12 cellular contexts compared by ENCODE assay signal in genomic region chr6:56795852-56796532, GRCh38.
DNase-seq lines count a peak whose midpoint lies in the region; ATAC-seq, FAIRE-seq and TF ChIP-seq lines count a peak whose summit lies in the region.
"Had no signal": no experiment of that assay in that cellular context is flagged by ENCODE, and none has a peak within 500 bp of the region (broad histone marks: within the 10 kb centered on the region; RNA-seq: fewer than 3 reads in every experiment).

No MANE protein-coding gene starts in this region.

- peak in 1 of 2 experiments; percentile 34; a peak in 1 of 4 replicates for TF ChIP-seq EP300 in GM12878 (IDR thresholded peaks at IDR 0.05; ENCODE audit: borderline replicate concordance in 1 of 2, control insufficient read depth in 1 of 2, low read depth in 2 of 2, low read length in 2 of 2)

- in situ Hi-C loops in GM12878 (cut with MboI) = no loop called here

- H3K27me3 ChIP-seq in GM12878 (replicated peaks in 1 of 2; ENCODE audit: control insufficient read depth in 2 of 2, insufficient read depth in 2 of 2, low read length in 1 of 2) = no peaks in the 10 kb centered on the region
- H3K27me3 ChIP-seq: colonic mucosa had no signal

- FAIRE-seq in GM12878 (lab: Jason Lieb, UNC) = no peak
- FAIRE-seq: islet of Langerhans had no signal

- no peak for TF ChIP-seq RAD21 in GM12878 (IDR thresholded peaks at IDR 0.05; ENCODE audit: insufficient read depth, low read depth, low read length)

- peaks cover 50% of the 10 kb centered on the region for H3K4me1 ChIP-seq in GM12878 (ENCODE audit: control insufficient read depth, insufficient read depth, low read length)
- H3K4me1 ChIP-seq: colonic mucosa had no signal

- CTCF ChIA-PET in GM12878 (lab: Yijun Ruan, JAX) = interaction anchor here (0.5 to 3.6 kb wide), 4 partner anchors 9 to 44 kb away, joined by 3 to 18 read pairs (median 3); no protein-coding TSS in a partner anchor

- peak overlapping the region; percentile 15 for H3K4me2 ChIP-seq in GM12878 (ENCODE audit: control insufficient read depth, insufficient read depth)

- no peak for TF ChIP-seq CTCF in GM12878 (IDR thresholded peaks at IDR 0.05 in 2 of 3, conservative IDR thresholded peaks at IDR 0.05 in 1 of 3; ENCODE audit: control insufficient read depth in 2 of 3, extremely low read depth in 1 of 3, insufficient read depth in 1 of 3, low read depth in 3 of 3, low read length in 3 of 3)

- POLR2A ChIA-PET in GM12878 (lab: Charles Lee) = interaction anchor here (0.9 to 1.1 kb wide), 3 partner anchors 9 to 55 kb away, joined by 3 read pairs; no protein-coding TSS in a partner anchor

- DNase-seq in GM12878 (ENCODE audit: low read depth, low spot score) (no peak), renal cortical epithelial cell (ENCODE audit: low read depth) (peak; percentile 97), iPS-NIHi11 (ENCODE audit: low spot score) (no peak)
- no peak for DNase-seq in activated CD4-positive, CD25-positive, alpha-beta regulatory T cell treated with anti-CD3 and anti-CD28 coated beads, Interleukin-2, amount 50 U/mL, for 72 hours
- DNase-seq: activated T-cell treated with anti-CD3 and anti-CD28 coated beads, Interleukin-2, amount 50 U/mL, for 1 hour; colonic mucosa; T-helper 9 cell had no signal

- RAD21 ChIA-PET in GM12878 (lab: Charles Lee; ENCODE audit: unreplicated experiment) = interaction anchor here (1.0 to 2.4 kb wide), 2 partner anchors 28 to 49 kb away, joined by 3 to 13 read pairs; no protein-coding TSS in a partner anchor

- H3K27ac ChIP-seq in GM12878 (ENCODE audit: control insufficient read depth, insufficient read depth) = peak overlapping the region; percentile 47; the same call in 1 of the 2 replicates
- H3K27ac ChIP-seq: colonic mucosa had no signal

- intact Hi-C loops in GM12878 (cut with micrococcal nuclease; ENCODE audit: unreplicated experiment) = loop anchor here (2.0 to 5.0 kb wide), 2 partner anchors 29 to 46 kb away; no protein-coding TSS in a partner anchor

- ATAC-seq in GM18870 (IDR thresholded peaks at IDR 0.05; ENCODE audit: unreplicated experiment) (peak; percentile 49), HG03196 (IDR thresholded peaks at IDR 0.05; ENCODE audit: unreplicated experiment) (peak; percentile 45), GM12878 (peak; percentile 71), HG03521 (IDR thresholded peaks at IDR 0.05; ENCODE audit: unreplicated experiment) (no peak), HG03097 (IDR thresholded peaks at IDR 0.05; ENCODE audit: low FRiP score, unreplicated experiment) (no peak)

- H3K9me3 ChIP-seq in GM12878 (replicated peaks; ENCODE audit: control insufficient read depth, insufficient read depth, low read length) = no peaks in the 10 kb centered on the region
- H3K9me3 ChIP-seq: colonic mucosa had no signal

- WGBS in GM12878 (ENCODE audit: insufficient coverage, insufficient replicate concordance, low lambda C conversion rate, missing lambda C conversion rate) = 23% methylated on average over 5 of the region's 5 CpGs

- TF ChIP-seq POLR2A in GM12878 (IDR thresholded peaks at IDR 0.05; ENCODE audit: low read depth, low read length) = no peak

- H3K79me2 ChIP-seq in GM12878 (ENCODE audit: control insufficient read depth, insufficient read depth, low read length) = peaks cover 74% of the 10 kb centered on the region

- SMC1A ChIA-PET in GM12878 (lab: Charles Lee; ENCODE audit: uncharacterized antibody, unreplicated experiment) = interaction anchor here (0.9 to 3.6 kb wide), 8 partner anchors 11 to 49 kb away, joined by 3 to 16 read pairs (median 6); no protein-coding TSS in a partner anchor

- H3K9ac ChIP-seq in GM12878 (ENCODE audit: control insufficient read depth, insufficient read depth, low read length) = no peak overlapping the region

- H4K20me1 ChIP-seq in GM12878 (ENCODE audit: control insufficient read depth, insufficient read depth) = no peaks in the 10 kb centered on the region

- no peak overlapping the region for H2AFZ ChIP-seq in GM12878 (ENCODE audit: control insufficient read depth, low read depth, low read length)

- BruUV-seq in GM12878 (replicated peaks; lab: Mats Ljungman, UMichigan) = no TSS peak

- no peaks in the 10 kb centered on the region; a peak in 1 of 4 replicates for H3K36me3 ChIP-seq in GM12878 (ENCODE audit: control insufficient read depth in 2 of 2, insufficient read depth in 2 of 2, low read length in 1 of 2)
- H3K36me3 ChIP-seq: colonic mucosa had no signal

- H3K4me3 ChIP-seq in GM12878 = no peak overlapping the region
- H3K4me3 ChIP-seq: colonic mucosa had no signal

TF ChIP-seq in GM12878, 131 proteins besides CTCF, POLR2A, EP300 and RAD21 (continues in another document):
- no peak for TF ChIP-seq TARDBP (IDR thresholded peaks at IDR 0.05; ENCODE audit: borderline replicate concordance)
- no peak for TF ChIP-seq ZNF384 (IDR thresholded peaks at IDR 0.05; ENCODE audit: borderline replicate concordance, low read depth, low read length)
- no peak for TF ChIP-seq LARP7 (IDR thresholded peaks at IDR 0.05)
- peak; percentile 59 for TF ChIP-seq MTA2 (IDR thresholded peaks at IDR 0.05; ENCODE audit: low read depth)
- TF ChIP-seq SMARCA5 (IDR thresholded peaks at IDR 0.05) = no peak
- no peak for TF ChIP-seq HDAC2 (IDR thresholded peaks at IDR 0.05)
- TF ChIP-seq YBX1 (IDR thresholded peaks at IDR 0.05) = no peak
- TF ChIP-seq E2F8 (IDR thresholded peaks at IDR 0.05; ENCODE audit: low read depth, partially characterized antibody) = no peak
- peak; percentile 41; the same call in 1 of the 2 replicates for TF ChIP-seq BACH1 (IDR thresholded peaks at IDR 0.05; ENCODE audit: borderline replicate concordance)
- no peak for TF ChIP-seq SPI1 (IDR thresholded peaks at IDR 0.05; ENCODE audit: borderline replicate concordance, insufficient read depth, low read depth, low read length)
- TF ChIP-seq MXI1 (IDR thresholded peaks at IDR 0.05; ENCODE audit: low read depth, low read length) = no peak
- TF ChIP-seq PKNOX1 (IDR thresholded peaks at IDR 0.05) = no peak
- TF ChIP-seq ATF3 (IDR thresholded peaks at IDR 0.05; ENCODE audit: borderline replicate concordance, extremely low read depth, low read depth, low read length) = no peak
- TF ChIP-seq EGR1 (IDR thresholded peaks at IDR 0.05; ENCODE audit: borderline replicate concordance in 1 of 2, low read depth in 2 of 2, low read length in 2 of 2) = no peak
- no peak for TF ChIP-seq KLF5 (IDR thresholded peaks at IDR 0.05; ENCODE audit: partially characterized antibody)
- TF ChIP-seq HDGF (IDR thresholded peaks at IDR 0.05) = no peak
- 0 out of 2 replicates have a peak, but pooled peaks have one; percentile 6 for TF ChIP-seq CREM (IDR thresholded peaks at IDR 0.05; ENCODE audit: low read depth)
- no peak for TF ChIP-seq SP1 (IDR thresholded peaks at IDR 0.05; ENCODE audit: low read depth, low read length)
- peak; percentile 51; the same call in 1 of the 2 replicates for TF ChIP-seq ATF7 (IDR thresholded peaks at IDR 0.05; ENCODE audit: low read depth)
- TF ChIP-seq MEF2B (IDR thresholded peaks at IDR 0.05; ENCODE audit: partially characterized antibody, poor library complexity, severe bottlenecking) = peak; percentile 14
- no peak for TF ChIP-seq GATAD2B (conservative IDR thresholded peaks at IDR 0.05; ENCODE audit: low read depth)
- no peak for TF ChIP-seq STAT3 (IDR thresholded peaks at IDR 0.05; ENCODE audit: low read depth, low read length)
- peak; percentile 44 to 46; a peak in 3 of 4 replicates for TF ChIP-seq IKZF2 (IDR thresholded peaks at IDR 0.05)
- TF ChIP-seq ZNF217 (IDR thresholded peaks at IDR 0.05) = no peak
- no peak for TF ChIP-seq FOS (IDR thresholded peaks at IDR 0.05; ENCODE audit: borderline replicate concordance, extremely low read depth, insufficient read length)
- TF ChIP-seq BCL11A (IDR thresholded peaks at IDR 0.05; ENCODE audit: low read depth, low read length) = 0 out of 2 replicates have a peak, but pooled peaks have one; percentile 13
- TF ChIP-seq SMC3 (IDR thresholded peaks at IDR 0.05; ENCODE audit: borderline replicate concordance, low read length) = no peak
- no peak for TF ChIP-seq NR2C1 (IDR thresholded peaks at IDR 0.05)
- no peak for TF ChIP-seq RBBP5 (conservative IDR thresholded peaks at IDR 0.05)
- TF ChIP-seq SMAD1 (IDR thresholded peaks at IDR 0.05; ENCODE audit: low read depth, partially characterized antibody) = no peak

Comparison
In these comparisons a context has a peak if more than half of its experiments do, and no peak if none do; other contexts are left out.
1. ATAC-seq: peak in GM18870 (single experiment), HG03196 (single experiment) and GM12878 (single experiment); none in HG03521 (single experiment) and HG03097 (single experiment).